In the genomic region with DNA sequence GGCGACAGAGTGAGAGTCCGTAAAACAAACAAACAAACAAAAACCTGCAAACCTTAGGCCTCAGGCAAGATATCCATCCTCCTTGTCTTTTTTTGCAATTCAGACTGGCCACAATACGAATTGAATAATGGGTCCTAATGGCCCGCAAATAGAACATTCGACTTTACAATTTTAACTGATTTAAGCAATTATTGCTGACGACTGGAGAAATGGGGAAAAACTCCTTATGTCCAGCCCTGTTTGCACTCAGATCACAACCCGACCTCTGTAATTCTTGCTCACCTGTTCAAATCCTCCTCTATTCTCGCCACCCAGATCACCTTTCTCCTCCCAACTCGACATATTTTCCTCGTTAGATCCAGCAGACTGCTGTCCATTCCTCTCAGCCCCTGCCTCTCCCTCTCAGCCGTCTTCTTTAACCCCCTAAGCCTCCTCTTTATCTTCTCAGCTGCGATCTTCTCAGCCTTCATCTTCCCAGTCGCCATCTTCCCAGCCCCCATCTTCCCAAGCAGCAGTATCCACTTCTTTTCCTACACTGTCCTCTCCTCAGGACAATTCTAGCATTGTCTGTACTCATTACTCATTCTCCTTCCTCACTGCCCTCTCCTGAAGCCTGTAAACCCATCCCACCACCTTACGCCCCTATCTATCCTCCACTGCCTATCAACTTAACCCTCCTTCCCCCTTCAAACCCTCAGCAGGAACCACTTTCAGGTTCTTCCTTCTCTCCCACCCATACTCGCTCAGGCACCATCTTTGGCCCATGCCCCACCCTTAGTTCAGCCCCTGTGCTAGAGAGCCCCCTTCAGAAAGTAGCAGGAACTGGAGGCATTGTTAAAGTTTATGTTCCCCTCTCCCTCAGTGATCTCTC, we compare ENCODE assay signal across 1 cellular context.
TF ChIP-seq lines count a peak whose summit lies in the region.

No MANE protein-coding gene starts in this region.

TF ChIP-seq in K562, 482 proteins besides CTCF, POLR2A, EP300 and RAD21 (continues in another document):
- TF ChIP-seq TBP (optimal IDR thresholded peaks at IDR 0.05; ENCODE audit: low read depth, low read length) (peak; percentile 38), MTA2 (IDR thresholded peaks at IDR 0.05; ENCODE audit: low read depth) (0 out of 2 replicates have a peak, but pooled peaks have one; percentile 4), HINFP (tag; conservative IDR thresholded peaks at IDR 0.05; ENCODE audit: low read depth) (no peak), GTF2A2 (tag; IDR thresholded peaks at IDR 0.05) (no peak), THRB (CRISPR knock-in tag; conservative IDR thresholded peaks at IDR 0.05) (peak; percentile 88), ZNF778 (CRISPR knock-in tag; IDR thresholded peaks at IDR 0.05) (no peak), KDM5B (IDR thresholded peaks at IDR 0.05; ENCODE audit: insufficient replicate concordance, low read depth, low read length) (peak; percentile 38), LARP7 (IDR thresholded peaks at IDR 0.05) (peak; percentile 98), BRCA1 (IDR thresholded peaks at IDR 0.05) (no peak), BRCA1 (CRISPR knock-in tag; IDR thresholded peaks at IDR 0.05) (no peak), NFIC (IDR thresholded peaks at IDR 0.05) (peak; percentile 63), NFRKB (IDR thresholded peaks at IDR 0.05; ENCODE audit: low read depth) (peak; percentile 95), ZNF408 (CRISPR knock-in tag; IDR thresholded peaks at IDR 0.05; ENCODE audit: low read depth) (no peak), POLR2G (IDR thresholded peaks at IDR 0.05; ENCODE audit: low read depth, low read length) (0 out of 2 replicates have a peak, but pooled peaks have one; percentile 20), RBM17 (IDR thresholded peaks at IDR 0.05; ENCODE audit: borderline replicate concordance, low read depth, low read length) (no peak), HLTF (IDR thresholded peaks at IDR 0.05) (peak; percentile 96), KLF6 (CRISPR knock-in tag; IDR thresholded peaks at IDR 0.05; ENCODE audit: borderline replicate concordance) (no peak), PHB (CRISPR knock-in tag; IDR thresholded peaks at IDR 0.05) (no peak), CCAR2 (IDR thresholded peaks at IDR 0.05; ENCODE audit: low read depth, low read length) (no peak), NONO (IDR thresholded peaks at IDR 0.05; ENCODE audit: low read depth in 2 of 2, low read length in 1 of 2) (no peak), ESRRA (IDR thresholded peaks at IDR 0.05; ENCODE audit: borderline replicate concordance, low read depth) (no peak), TCFL5 (CRISPR knock-in tag; conservative IDR thresholded peaks at IDR 0.05) (no peak), TAF7 (tag; IDR thresholded peaks at IDR 0.05) (peak; percentile 54), ZMIZ1 (IDR thresholded peaks at IDR 0.05; ENCODE audit: low read depth in 2 of 2, low read length in 2 of 2) (no peak), NKRF (IDR thresholded peaks at IDR 0.05; ENCODE audit: borderline replicate concordance) (peak; percentile 79; the same call in 1 of the 2 replicates), GTF2B (IDR thresholded peaks at IDR 0.05; ENCODE audit: extremely low read depth, insufficient read length) (no peak), ZC3H11A (IDR thresholded peaks at IDR 0.05; ENCODE audit: low read depth, low read length) (no peak), POLR2H (tag; IDR thresholded peaks at IDR 0.05; ENCODE audit: low read depth) (no peak), HNRNPUL1 (IDR thresholded peaks at IDR 0.05; ENCODE audit: low read length) (no peak)
- TF ChIP-seq, protein P1, sequence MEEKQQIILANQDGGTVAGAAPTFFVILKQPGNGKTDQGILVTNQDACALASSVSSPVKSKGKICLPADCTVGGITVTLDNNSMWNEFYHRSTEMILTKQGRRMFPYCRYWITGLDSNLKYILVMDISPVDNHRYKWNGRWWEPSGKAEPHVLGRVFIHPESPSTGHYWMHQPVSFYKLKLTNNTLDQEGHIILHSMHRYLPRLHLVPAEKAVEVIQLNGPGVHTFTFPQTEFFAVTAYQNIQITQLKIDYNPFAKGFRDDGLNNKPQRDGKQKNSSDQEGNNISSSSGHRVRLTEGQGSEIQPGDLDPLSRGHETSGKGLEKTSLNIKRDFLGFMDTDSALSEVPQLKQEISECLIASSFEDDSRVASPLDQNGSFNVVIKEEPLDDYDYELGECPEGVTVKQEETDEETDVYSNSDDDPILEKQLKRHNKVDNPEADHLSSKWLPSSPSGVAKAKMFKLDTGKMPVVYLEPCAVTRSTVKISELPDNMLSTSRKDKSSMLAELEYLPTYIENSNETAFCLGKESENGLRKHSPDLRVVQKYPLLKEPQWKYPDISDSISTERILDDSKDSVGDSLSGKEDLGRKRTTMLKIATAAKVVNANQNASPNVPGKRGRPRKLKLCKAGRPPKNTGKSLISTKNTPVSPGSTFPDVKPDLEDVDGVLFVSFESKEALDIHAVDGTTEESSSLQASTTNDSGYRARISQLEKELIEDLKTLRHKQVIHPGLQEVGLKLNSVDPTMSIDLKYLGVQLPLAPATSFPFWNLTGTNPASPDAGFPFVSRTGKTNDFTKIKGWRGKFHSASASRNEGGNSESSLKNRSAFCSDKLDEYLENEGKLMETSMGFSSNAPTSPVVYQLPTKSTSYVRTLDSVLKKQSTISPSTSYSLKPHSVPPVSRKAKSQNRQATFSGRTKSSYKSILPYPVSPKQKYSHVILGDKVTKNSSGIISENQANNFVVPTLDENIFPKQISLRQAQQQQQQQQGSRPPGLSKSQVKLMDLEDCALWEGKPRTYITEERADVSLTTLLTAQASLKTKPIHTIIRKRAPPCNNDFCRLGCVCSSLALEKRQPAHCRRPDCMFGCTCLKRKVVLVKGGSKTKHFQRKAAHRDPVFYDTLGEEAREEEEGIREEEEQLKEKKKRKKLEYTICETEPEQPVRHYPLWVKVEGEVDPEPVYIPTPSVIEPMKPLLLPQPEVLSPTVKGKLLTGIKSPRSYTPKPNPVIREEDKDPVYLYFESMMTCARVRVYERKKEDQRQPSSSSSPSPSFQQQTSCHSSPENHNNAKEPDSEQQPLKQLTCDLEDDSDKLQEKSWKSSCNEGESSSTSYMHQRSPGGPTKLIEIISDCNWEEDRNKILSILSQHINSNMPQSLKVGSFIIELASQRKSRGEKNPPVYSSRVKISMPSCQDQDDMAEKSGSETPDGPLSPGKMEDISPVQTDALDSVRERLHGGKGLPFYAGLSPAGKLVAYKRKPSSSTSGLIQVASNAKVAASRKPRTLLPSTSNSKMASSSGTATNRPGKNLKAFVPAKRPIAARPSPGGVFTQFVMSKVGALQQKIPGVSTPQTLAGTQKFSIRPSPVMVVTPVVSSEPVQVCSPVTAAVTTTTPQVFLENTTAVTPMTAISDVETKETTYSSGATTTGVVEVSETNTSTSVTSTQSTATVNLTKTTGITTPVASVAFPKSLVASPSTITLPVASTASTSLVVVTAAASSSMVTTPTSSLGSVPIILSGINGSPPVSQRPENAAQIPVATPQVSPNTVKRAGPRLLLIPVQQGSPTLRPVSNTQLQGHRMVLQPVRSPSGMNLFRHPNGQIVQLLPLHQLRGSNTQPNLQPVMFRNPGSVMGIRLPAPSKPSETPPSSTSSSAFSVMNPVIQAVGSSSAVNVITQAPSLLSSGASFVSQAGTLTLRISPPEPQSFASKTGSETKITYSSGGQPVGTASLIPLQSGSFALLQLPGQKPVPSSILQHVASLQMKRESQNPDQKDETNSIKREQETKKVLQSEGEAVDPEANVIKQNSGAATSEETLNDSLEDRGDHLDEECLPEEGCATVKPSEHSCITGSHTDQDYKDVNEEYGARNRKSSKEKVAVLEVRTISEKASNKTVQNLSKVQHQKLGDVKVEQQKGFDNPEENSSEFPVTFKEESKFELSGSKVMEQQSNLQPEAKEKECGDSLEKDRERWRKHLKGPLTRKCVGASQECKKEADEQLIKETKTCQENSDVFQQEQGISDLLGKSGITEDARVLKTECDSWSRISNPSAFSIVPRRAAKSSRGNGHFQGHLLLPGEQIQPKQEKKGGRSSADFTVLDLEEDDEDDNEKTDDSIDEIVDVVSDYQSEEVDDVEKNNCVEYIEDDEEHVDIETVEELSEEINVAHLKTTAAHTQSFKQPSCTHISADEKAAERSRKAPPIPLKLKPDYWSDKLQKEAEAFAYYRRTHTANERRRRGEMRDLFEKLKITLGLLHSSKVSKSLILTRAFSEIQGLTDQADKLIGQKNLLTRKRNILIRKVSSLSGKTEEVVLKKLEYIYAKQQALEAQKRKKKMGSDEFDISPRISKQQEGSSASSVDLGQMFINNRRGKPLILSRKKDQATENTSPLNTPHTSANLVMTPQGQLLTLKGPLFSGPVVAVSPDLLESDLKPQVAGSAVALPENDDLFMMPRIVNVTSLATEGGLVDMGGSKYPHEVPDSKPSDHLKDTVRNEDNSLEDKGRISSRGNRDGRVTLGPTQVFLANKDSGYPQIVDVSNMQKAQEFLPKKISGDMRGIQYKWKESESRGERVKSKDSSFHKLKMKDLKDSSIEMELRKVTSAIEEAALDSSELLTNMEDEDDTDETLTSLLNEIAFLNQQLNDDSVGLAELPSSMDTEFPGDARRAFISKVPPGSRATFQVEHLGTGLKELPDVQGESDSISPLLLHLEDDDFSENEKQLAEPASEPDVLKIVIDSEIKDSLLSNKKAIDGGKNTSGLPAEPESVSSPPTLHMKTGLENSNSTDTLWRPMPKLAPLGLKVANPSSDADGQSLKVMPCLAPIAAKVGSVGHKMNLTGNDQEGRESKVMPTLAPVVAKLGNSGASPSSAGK (IDR thresholded peaks at IDR 0.05) = peak; percentile 23; the same call in 1 of the 2 replicates
- TF ChIP-seq, protein P2, sequence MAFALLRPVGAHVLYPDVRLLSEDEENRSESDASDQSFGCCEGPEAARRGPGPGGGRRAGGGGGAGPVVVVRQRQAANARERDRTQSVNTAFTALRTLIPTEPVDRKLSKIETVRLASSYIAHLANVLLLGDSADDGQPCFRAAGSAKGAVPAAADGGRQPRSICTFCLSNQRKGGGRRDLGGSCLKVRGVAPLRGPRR (CRISPR knock-in tag; IDR thresholded peaks at IDR 0.05) = no peak
